14 cellular contexts compared by ENCODE assay signal in genomic region chr1:189708674-189709073, GRCh38.
DNase-seq lines count a peak whose midpoint lies in the region; ATAC-seq and TF ChIP-seq lines count a peak whose summit lies in the region.
"Had no signal": no experiment of that assay in that cellular context is flagged by ENCODE, and none has a peak within 500 bp of the region (broad histone marks: within the 10 kb centered on the region; RNA-seq: fewer than 3 reads in every experiment).

No MANE protein-coding gene starts in this region.

- H3K27ac ChIP-seq in WERI-Rb-1 = no peak overlapping the region
- H3K27ac ChIP-seq in lower lobe of right lung = no peak overlapping the region
- H3K27ac ChIP-seq: GM23248 had no signal

- no peak for ATAC-seq in GM19328 (IDR thresholded peaks at IDR 0.05; ENCODE audit: unreplicated experiment)
- no peak for ATAC-seq in lower lobe of right lung

- DNase-seq in ELF-1 (ENCODE audit: low read depth, low spot score) (peak; percentile 4), HuH-7 (ENCODE audit: low spot score) (peak; percentile 60), WERI-Rb-1 (peak; percentile 10), iPS-NIHi7 (ENCODE audit: extremely low spot score) (peak; percentile 27), lower lobe of right lung (no peak), NCI-H1105 (lab: John Stamatoyannopoulos, UW) (no peak), Ammon's horn (ENCODE audit: low spot score) (no peak)
- DNase-seq: activated CD4-positive, alpha-beta memory T cell treated with anti-CD3 and anti-CD28 coated beads, Interleukin-2, amount 10 ng/mL, durations not matched to agents 7 days and 5 days; DND-41; GM23248; NCI-H1048; nephron progenitor cell; stimulated activated CD4-positive, alpha-beta T cell treated with anti-CD3 and anti-CD28 coated beads, Interleukin-12 subunit alpha, Interleukin-12 subunit beta, amount 100 ng/mL, for 4 hours had no signal

- H3K4me3 ChIP-seq in WERI-Rb-1 (ENCODE audit: low read depth, low read length) = no peak overlapping the region
- no peak overlapping the region for H3K4me3 ChIP-seq in lower lobe of right lung
- H3K4me3 ChIP-seq: GM23248 had no signal

- no peaks in the 10 kb centered on the region for H3K4me1 ChIP-seq in lower lobe of right lung

- TF ChIP-seq CTCF in WERI-Rb-1 (IDR thresholded peaks at IDR 0.05; ENCODE audit: low read depth, low read length) = peak; percentile 42
- no peak for TF ChIP-seq CTCF in lower lobe of right lung (IDR thresholded peaks at IDR 0.05)

- H3K36me3 ChIP-seq in WERI-Rb-1 (no peaks in the 10 kb centered on the region), lower lobe of right lung (no peaks in the 10 kb centered on the region)

- intact Hi-C loops in lower lobe of right lung (cut with DNase I) = no loop called here

- H3K27me3 ChIP-seq in WERI-Rb-1 (ENCODE audit: insufficient read depth, low read depth, severe bottlenecking) = no peaks in the 10 kb centered on the region
- H3K27me3 ChIP-seq in lower lobe of right lung (ENCODE audit: low read depth) = no peaks in the 10 kb centered on the region

- H3K9me3 ChIP-seq in WERI-Rb-1 (ENCODE audit: severe bottlenecking) = no peaks in the 10 kb centered on the region
- H3K9me3 ChIP-seq in lower lobe of right lung = peaks cover 4% of the 10 kb centered on the region

Comparison
In these comparisons a context has a peak if more than half of its experiments do, and no peak if none do; other contexts are left out.
1. DNase-seq: peak in ELF-1 (single experiment), HuH-7 (single experiment), WERI-Rb-1 (single experiment) and iPS-NIHi7 (single experiment); none in lower lobe of right lung (single experiment), NCI-H1105 (single experiment) and Ammon's horn (single experiment).